ENCODE assay signal across 1 cellular context in the genomic region with DNA sequence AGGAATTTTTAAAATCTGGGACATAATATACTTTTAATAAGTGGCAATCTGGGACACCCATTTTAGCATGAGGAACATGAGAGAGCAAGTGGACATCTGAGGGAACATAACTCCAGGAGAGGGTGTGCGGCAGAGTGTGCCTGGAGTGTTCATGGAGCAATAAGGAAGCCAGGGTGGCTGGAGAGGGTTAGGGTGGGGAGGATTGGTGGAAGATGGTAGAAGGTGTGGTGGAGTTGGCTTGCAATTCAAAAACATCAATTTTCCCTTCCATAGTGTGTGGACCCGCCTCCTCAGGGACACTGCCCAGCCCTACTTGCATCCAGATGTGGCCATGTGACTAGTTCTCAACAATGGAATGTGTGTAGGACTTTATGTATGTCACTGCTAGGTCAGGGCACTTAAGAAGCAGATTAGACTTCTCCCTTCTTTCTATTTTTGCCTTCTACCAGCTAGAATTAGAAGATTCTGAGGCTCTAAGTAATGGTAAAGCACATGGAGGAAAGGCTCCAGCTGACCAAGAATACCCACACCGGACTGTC.
A peak's percentile ranks its signal among the peaks of the same experiment; 100 is the strongest.
TF ChIP-seq lines count a peak whose summit lies in the region.

No MANE protein-coding gene starts in this region.

TF ChIP-seq in K562, 482 proteins besides CTCF, POLR2A, EP300 and RAD21:
- TF ChIP-seq, protein P1, sequence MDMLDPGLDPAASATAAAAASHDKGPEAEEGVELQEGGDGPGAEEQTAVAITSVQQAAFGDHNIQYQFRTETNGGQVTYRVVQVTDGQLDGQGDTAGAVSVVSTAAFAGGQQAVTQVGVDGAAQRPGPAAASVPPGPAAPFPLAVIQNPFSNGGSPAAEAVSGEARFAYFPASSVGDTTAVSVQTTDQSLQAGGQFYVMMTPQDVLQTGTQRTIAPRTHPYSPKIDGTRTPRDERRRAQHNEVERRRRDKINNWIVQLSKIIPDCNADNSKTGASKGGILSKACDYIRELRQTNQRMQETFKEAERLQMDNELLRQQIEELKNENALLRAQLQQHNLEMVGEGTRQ (CRISPR knock-in tag; IDR thresholded peaks at IDR 0.05) = peak; percentile 28; the same call in 1 of the 2 replicates
- TF ChIP-seq TGIF2 (CRISPR knock-in tag; IDR thresholded peaks at IDR 0.05) = no peak
- TF ChIP-seq, protein P2, sequence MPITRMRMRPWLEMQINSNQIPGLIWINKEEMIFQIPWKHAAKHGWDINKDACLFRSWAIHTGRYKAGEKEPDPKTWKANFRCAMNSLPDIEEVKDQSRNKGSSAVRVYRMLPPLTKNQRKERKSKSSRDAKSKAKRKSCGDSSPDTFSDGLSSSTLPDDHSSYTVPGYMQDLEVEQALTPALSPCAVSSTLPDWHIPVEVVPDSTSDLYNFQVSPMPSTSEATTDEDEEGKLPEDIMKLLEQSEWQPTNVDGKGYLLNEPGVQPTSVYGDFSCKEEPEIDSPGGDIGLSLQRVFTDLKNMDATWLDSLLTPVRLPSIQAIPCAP (CRISPR knock-in tag; IDR thresholded peaks at IDR 0.05; ENCODE audit: borderline replicate concordance) = no peak
- TF ChIP-seq ZNF778 (CRISPR knock-in tag; IDR thresholded peaks at IDR 0.05) = no peak
TF ChIP-seq in K562: peak in this region for 1.
